Comparison of ENCODE assay signal across 24 cellular contexts in the genomic region with DNA sequence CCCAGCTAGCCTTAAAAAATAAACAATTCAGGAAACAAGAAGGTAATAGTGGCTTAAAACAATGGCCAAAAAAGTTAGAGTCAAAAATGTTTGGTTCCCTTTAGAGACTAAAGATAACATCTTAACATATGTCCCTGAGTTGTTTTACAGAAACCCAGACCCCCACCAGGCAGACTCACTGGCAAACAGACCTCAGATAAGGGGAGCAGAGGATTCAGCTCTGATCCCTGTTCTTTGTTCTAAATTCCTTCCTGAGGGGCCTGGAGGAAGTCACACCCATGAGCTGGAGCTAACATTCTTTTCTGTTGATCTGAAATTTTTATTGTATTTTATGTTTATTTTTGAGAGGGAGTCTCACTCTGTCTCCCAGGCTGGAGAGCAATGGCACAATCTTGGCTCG.
A peak's percentile ranks its signal among the peaks of the same experiment; 100 is the strongest.
DNase-seq lines count a peak whose midpoint lies in the region; ATAC-seq and TF ChIP-seq lines count a peak whose summit lies in the region.
"Had no signal": no experiment of that assay in that cellular context is flagged by ENCODE, and none has a peak within 500 bp of the region (broad histone marks: within the 10 kb centered on the region; RNA-seq: fewer than 3 reads in every experiment).

No MANE protein-coding gene starts in this region.

- no peaks in the 10 kb centered on the region for H3K4me1 ChIP-seq in endodermal cell (ENCODE audit: control insufficient read depth, insufficient read depth, low read length)
- H3K4me1 ChIP-seq in mesodermal cell (ENCODE audit: control insufficient read depth, insufficient read depth, low read length, poor library complexity, severe bottlenecking): peaks cover 3% of the 10 kb centered on the region
- no peaks in the 10 kb centered on the region for H3K4me1 ChIP-seq in upper lobe of left lung
- H3K4me1 ChIP-seq in Peyer's patch: no peaks in the 10 kb centered on the region
- H3K4me1 ChIP-seq: BE2C, BLaER1 had no signal

- DNase-seq in cardiac septum (ENCODE audit: low spot score) (peak; percentile 22), left cardiac atrium (no peak), endodermal cell (no peak), upper lobe of left lung (no peak), Peyer's patch (no peak)
- DNase-seq: 8988T; ACHN; BE2C; C1 segment of cervical spinal cord; CD4-positive, alpha-beta memory T cell; CD4-positive, CD25-positive, alpha-beta regulatory T cell; CD8-positive, alpha-beta memory T cell; COR-L47; DMS 273 treated with DMSO at 0.1 percent for 48 hours; DMS153; DMS53; DMS79; DND-41; EL; GF-D8 had no signal

- H3K36me3 ChIP-seq in endodermal cell (ENCODE audit: control insufficient read depth, insufficient read depth, low read length) (no peaks in the 10 kb centered on the region), mesodermal cell (ENCODE audit: control insufficient read depth, insufficient read depth, low read length) (no peaks in the 10 kb centered on the region), upper lobe of left lung (no peaks in the 10 kb centered on the region), Peyer's patch (no peaks in the 10 kb centered on the region)
- H3K36me3 ChIP-seq: BE2C, BLaER1 had no signal

- peak overlapping the region; percentile 74 for H3K27ac Mint-ChIP-seq in endodermal cell
- H3K27ac Mint-ChIP-seq: CD14-positive monocyte had no signal

- peaks cover 9% of the 10 kb centered on the region for H3K4me1 Mint-ChIP-seq in endodermal cell

- H3K27ac ChIP-seq in endodermal cell (ENCODE audit: low read depth, low read length) (no peak overlapping the region), mesodermal cell (ENCODE audit: low read depth, low read length, severe bottlenecking) (peak overlapping the region; percentile 77), upper lobe of left lung (no peak overlapping the region), Peyer's patch (no peak overlapping the region)
- H3K27ac ChIP-seq: BLaER1 had no signal

- intact Hi-C loops in cardiac septum (cut with DNase I): no loop called here
- intact Hi-C loops in left cardiac atrium (cut with DNase I): no loop called here

- H3K27me3 ChIP-seq in endodermal cell (ENCODE audit: control insufficient read depth, insufficient read depth, low read length, poor library complexity, severe bottlenecking): no peaks in the 10 kb centered on the region
- no peaks in the 10 kb centered on the region for H3K27me3 ChIP-seq in upper lobe of left lung
- H3K27me3 ChIP-seq in Peyer's patch: no peaks in the 10 kb centered on the region
- H3K27me3 ChIP-seq: BE2C, BLaER1 had no signal

- peaks cover 20% of the 10 kb centered on the region for H3K9me3 Mint-ChIP-seq in endodermal cell

- no peak overlapping the region for H3K9ac ChIP-seq in endodermal cell (ENCODE audit: extremely low read depth, low read length, poor library complexity, severe bottlenecking)
- H3K9ac ChIP-seq: BLaER1 had no signal

- TF ChIP-seq CTCF in endodermal cell (conservative IDR thresholded peaks at IDR 0.05): no peak
- no peak for TF ChIP-seq CTCF in upper lobe of left lung (IDR thresholded peaks at IDR 0.05)
- TF ChIP-seq CTCF in Peyer's patch (IDR thresholded peaks at IDR 0.05): no peak

- no peak for TF ChIP-seq POLR2A in upper lobe of left lung (IDR thresholded peaks at IDR 0.05)
- TF ChIP-seq POLR2A in Peyer's patch (IDR thresholded peaks at IDR 0.05): no peak

- H3K36me3 Mint-ChIP-seq in endodermal cell (ENCODE audit: low read depth): peaks cover 2% of the 10 kb centered on the region
- H3K36me3 Mint-ChIP-seq: CD14-positive monocyte; CD4-positive, alpha-beta memory T cell; CD4-positive, CD25-positive, alpha-beta regulatory T cell had no signal

- peaks cover 8% of the 10 kb centered on the region for H3K27me3 Mint-ChIP-seq in endodermal cell (ENCODE audit: insufficient read depth)
- H3K27me3 Mint-ChIP-seq: CD4-positive, alpha-beta memory T cell had no signal

- H3K4me3 ChIP-seq in endodermal cell (ENCODE audit: low read length) (no peak overlapping the region), mesodermal cell (ENCODE audit: extremely low read depth, insufficient read depth, low read length, poor library complexity, severe bottlenecking) (no peak overlapping the region), upper lobe of left lung (no peak overlapping the region), Peyer's patch (no peak overlapping the region)
- H3K4me3 ChIP-seq: BLaER1 had no signal

- TF ChIP-seq EP300 in upper lobe of left lung (IDR thresholded peaks at IDR 0.05): no peak

- H3K9me3 ChIP-seq in endodermal cell (ENCODE audit: control insufficient read depth, low read length): peaks cover 9% of the 10 kb centered on the region
- peaks cover 2% of the 10 kb centered on the region for H3K9me3 ChIP-seq in mesodermal cell (ENCODE audit: control insufficient read depth, low read length)
- H3K9me3 ChIP-seq in upper lobe of left lung: no peaks in the 10 kb centered on the region
- H3K9me3 ChIP-seq in Peyer's patch: no peaks in the 10 kb centered on the region
- H3K9me3 ChIP-seq: BE2C had no signal

- no peak for ATAC-seq in left cardiac atrium
- no peak for ATAC-seq in upper lobe of left lung (ENCODE audit: low FRiP score in 2 of 2)
- ATAC-seq in HG03439 (IDR thresholded peaks at IDR 0.05; ENCODE audit: unreplicated experiment): no peak

- WGBS in endodermal cell (ENCODE audit: insufficient coverage in 1 of 2, insufficient read length in 1 of 2), 2 experiments: 86 to 100% methylated on average over 1 of the region's 1 CpG
- WGBS in mesodermal cell (ENCODE audit: insufficient coverage in 2 of 2), 2 experiments: no CpG with 5 or more reads among the region's 1 CpG
- WGBS in upper lobe of left lung, 2 donors: 81% methylated on average over 1 of the region's 1 CpG

- no peak overlapping the region for H3K4me3 Mint-ChIP-seq in endodermal cell
- H3K4me3 Mint-ChIP-seq: CD14-positive monocyte; CD4-positive, alpha-beta memory T cell; CD4-positive, CD25-positive, alpha-beta regulatory T cell; CD8-positive, alpha-beta memory T cell had no signal
